11 cellular contexts compared by ENCODE assay signal in genomic region chr7:93461350-93461749, GRCh38.
DNase-seq lines count a peak whose midpoint lies in the region; ATAC-seq, FAIRE-seq and TF ChIP-seq lines count a peak whose summit lies in the region.
"Had no signal": no experiment of that assay in that cellular context is flagged by ENCODE, and none has a peak within 500 bp of the region (broad histone marks: within the 10 kb centered on the region; RNA-seq: fewer than 3 reads in every experiment).

No MANE protein-coding gene starts in this region.

- no peak overlapping the region for H3K4me3 Mint-ChIP-seq in progenitor cell of endocrine pancreas (ENCODE audit: low read depth)
- H3K4me3 Mint-ChIP-seq: IgD-negative memory B cell had no signal

- H3K9me3 Mint-ChIP-seq in progenitor cell of endocrine pancreas (ENCODE audit: low read depth) = no peaks in the 10 kb centered on the region
- H3K9me3 Mint-ChIP-seq: IgD-negative memory B cell had no signal

- no peak for FAIRE-seq in urothelium cell line (lab: Jason Lieb, UNC)

- DNase-seq in NCI-H345 (lab: John Stamatoyannopoulos, UW) = peak; percentile 6
- no peak for DNase-seq in NCI-H345 treated with DMSO at 0.1 percent for 48 hours (lab: John Stamatoyannopoulos, UW; ENCODE audit: unreplicated experiment)
- DNase-seq in NCI-H2081 (lab: John Stamatoyannopoulos, UW) = peak; percentile 58 to 69
- peak; percentile 9 for DNase-seq in WERI-Rb-1
- DNase-seq in progenitor cell of endocrine pancreas (ENCODE audit: low spot score, unreplicated experiment) = no peak
- DNase-seq in stimulated activated CD4-positive, alpha-beta T cell treated with anti-CD3 and anti-CD28 coated beads, Interleukin-15, amount 100 ng/mL, for 24 hours = no peak
- DNase-seq in urothelium cell line (ENCODE audit: low spot score) = no peak
- DNase-seq: lower lobe of right lung had no signal

- H3K4me1 Mint-ChIP-seq in progenitor cell of endocrine pancreas (ENCODE audit: low read depth) = no peaks in the 10 kb centered on the region
- H3K4me1 Mint-ChIP-seq: IgD-negative memory B cell had no signal

- no peak overlapping the region for H3K27ac Mint-ChIP-seq in progenitor cell of endocrine pancreas
- H3K27ac Mint-ChIP-seq: IgD-negative memory B cell had no signal

- H3K27me3 ChIP-seq in WERI-Rb-1 (ENCODE audit: insufficient read depth, low read depth, severe bottlenecking) = no peaks in the 10 kb centered on the region

- H3K9me3 ChIP-seq in WERI-Rb-1 (ENCODE audit: severe bottlenecking) = no peaks in the 10 kb centered on the region
- H3K9me3 ChIP-seq: lower lobe of right lung had no signal

- no peaks in the 10 kb centered on the region for H3K36me3 ChIP-seq in WERI-Rb-1
- H3K36me3 ChIP-seq: lower lobe of right lung had no signal

- no peaks in the 10 kb centered on the region for H3K27me3 Mint-ChIP-seq in progenitor cell of endocrine pancreas
- H3K27me3 Mint-ChIP-seq: IgD-negative memory B cell had no signal

- H3K4me3 ChIP-seq in WERI-Rb-1 (ENCODE audit: low read depth, low read length) = no peak overlapping the region
- H3K4me3 ChIP-seq: lower lobe of right lung had no signal

- TF ChIP-seq CTCF in WERI-Rb-1 (IDR thresholded peaks at IDR 0.05; ENCODE audit: low read depth, low read length) (0 out of 2 replicates have a peak, but pooled peaks have one; percentile 6), progenitor cell of endocrine pancreas (IDR thresholded peaks at IDR 0.05; ENCODE audit: unreplicated experiment) (peak; percentile 12)

- no peak overlapping the region for H3K27ac ChIP-seq in WERI-Rb-1
- H3K27ac ChIP-seq: lower lobe of right lung had no signal

- ATAC-seq in GM21737 (IDR thresholded peaks at IDR 0.05; ENCODE audit: unreplicated experiment) = no peak
- ATAC-seq: lower lobe of right lung, sciatic nerve had no signal

- H3K36me3 Mint-ChIP-seq in progenitor cell of endocrine pancreas (ENCODE audit: insufficient read depth) = no peaks in the 10 kb centered on the region
- H3K36me3 Mint-ChIP-seq: IgD-negative memory B cell had no signal

Comparison
In these comparisons a context has a peak if more than half of its experiments do, and no peak if none do; other contexts are left out.
1. DNase-seq: peak in NCI-H345 (single experiment), NCI-H2081 (2 of 2) and WERI-Rb-1 (single experiment); none in NCI-H345 treated with DMSO at 0.1 percent for 48 hours (single experiment), progenitor cell of endocrine pancreas (single experiment), stimulated activated CD4-positive, alpha-beta T cell treated with anti-CD3 and anti-CD28 coated beads, Interleukin-15, amount 100 ng/mL, for 24 hours (single experiment) and urothelium cell line (single experiment).